Comparison of ENCODE assay signal across 9 cellular contexts in genomic region chr1:151512801-151513625, GRCh38. TPM values are rescaled to one million over a fixed set of nuclear protein-coding genes. Genes with fewer than 3 reads are reported as not detected.
DNase-seq lines count a peak whose midpoint lies in the region; ATAC-seq and TF ChIP-seq lines count a peak whose summit lies in the region.
"Had no signal": no experiment of that assay in that cellular context is flagged by ENCODE, and none has a peak within 500 bp of the region (broad histone marks: within the 10 kb centered on the region; RNA-seq: fewer than 3 reads in every experiment).

No MANE protein-coding gene starts in this region.

- peaks cover 0 to 2% of the 10 kb centered on the region in 2 donors for H3K36me3 Mint-ChIP-seq in CD4-positive, alpha-beta memory T cell
- H3K36me3 Mint-ChIP-seq: memory B cell had no signal

- no peak overlapping the region for H3K27ac ChIP-seq in CD4-positive, alpha-beta memory T cell (ENCODE audit: low read depth, low read length)
- peak overlapping the region; percentile 9; the same call in 1 of the 2 replicates for H3K27ac ChIP-seq in MM.1S (ENCODE audit: low read length)
- peak overlapping the region; percentile 96 to 97 for H3K27ac ChIP-seq in mucosa of rectum (ENCODE audit: low read depth in 2 of 2, low read length in 2 of 2)
- H3K27ac ChIP-seq in GM23248, result no peak overlapping the region

- DNase-seq in CD4-positive, alpha-beta memory T cell, result no peak
- DNase-seq in MM.1S (no peak), cerebellum (ENCODE audit: low spot score) (peak; percentile 26), GM23248 (no peak)

- POLR2A ChIA-PET in CD4-positive, alpha-beta memory T cell (lab: Charles Lee; ENCODE audit: partially characterized antibody), result no interaction called here

- TF ChIP-seq CTCF in MM.1S (IDR thresholded peaks at IDR 0.05; ENCODE audit: low read length), result no peak

- WGBS in GM23248 (ENCODE audit: low coverage in 1 of 2, low lambda C conversion rate in 2 of 2, missing lambda C conversion rate in 2 of 2), 2 experiments, result 29 to 54% methylated on average over 7 to 8 of the region's 8 CpGs

- H4K20me1 ChIP-seq in MM.1S (ENCODE audit: insufficient read depth, low read length) (no peaks in the 10 kb centered on the region), GM23248 (ENCODE audit: insufficient read depth) (no peaks in the 10 kb centered on the region)

- no peaks in the 10 kb centered on the region for H3K27me3 Mint-ChIP-seq in CD4-positive, alpha-beta memory T cell
- H3K27me3 Mint-ChIP-seq: memory B cell had no signal

- H3K27me3 ChIP-seq in CD4-positive, alpha-beta memory T cell (ENCODE audit: insufficient read depth, low read length), result no peaks in the 10 kb centered on the region
- H3K27me3 ChIP-seq in MM.1S (replicated peaks; ENCODE audit: insufficient read depth, low read length) (0 out of 2 replicates have a peak, but pooled peaks cover 9% of the 10 kb centered on the region), mucosa of rectum (ENCODE audit: control insufficient read depth in 2 of 2, insufficient read depth in 2 of 2, low read length in 2 of 2) (no peaks in the 10 kb centered on the region), GM23248 (replicated peaks; ENCODE audit: insufficient read depth) (peaks cover 70% of the 10 kb centered on the region)

- CTCF ChIA-PET in CD4-positive, alpha-beta memory T cell (lab: Charles Lee; ENCODE audit: partially characterized antibody), result no interaction called here

- H3K9me3 ChIP-seq in CD4-positive, alpha-beta memory T cell (ENCODE audit: control insufficient read depth in 1 of 2, low read length in 2 of 2), result no peaks in the 10 kb centered on the region
- H3K9me3 ChIP-seq in MM.1S (replicated peaks; ENCODE audit: insufficient read depth, low read length) (no peaks in the 10 kb centered on the region), mucosa of rectum (ENCODE audit: control insufficient read depth in 2 of 2, low read length in 2 of 2) (no peaks in the 10 kb centered on the region), GM23248 (ENCODE audit: low read depth) (no peaks in the 10 kb centered on the region)

- H3K4me3 Mint-ChIP-seq in CD4-positive, alpha-beta memory T cell, result peak overlapping the region in 7 of 8 donors; percentile 34 to 92 (median 54)

- H3K9me2 ChIP-seq in MM.1S (replicated peaks; ENCODE audit: insufficient read depth, low read length), result no peaks in the 10 kb centered on the region
- H3K9me2 ChIP-seq in GM23248 (ENCODE audit: insufficient read depth), result no peaks in the 10 kb centered on the region

- H3K9me3 Mint-ChIP-seq in CD4-positive, alpha-beta memory T cell, result no peaks in the 10 kb centered on the region
- H3K9me3 Mint-ChIP-seq: memory B cell had no signal

- H2AFZ ChIP-seq in MM.1S (ENCODE audit: low read length) (peak overlapping the region; percentile 29), GM23248 (no peak overlapping the region)

- H3K27ac Mint-ChIP-seq in CD4-positive, alpha-beta memory T cell, result peak overlapping the region in 3 of 7 donors; percentile 37 to 87 (median 71)
- H3K27ac Mint-ChIP-seq: memory B cell had no signal

- H3K4me2 ChIP-seq in MM.1S (ENCODE audit: low read depth, low read length) (peak overlapping the region; percentile 93), GM23248 (ENCODE audit: unreplicated experiment) (no peak overlapping the region)

- peaks cover 31% of the 10 kb centered on the region for H3K4me1 ChIP-seq in CD4-positive, alpha-beta memory T cell (ENCODE audit: insufficient read depth, low read length)
- peaks cover 24% of the 10 kb centered on the region for H3K4me1 ChIP-seq in MM.1S (ENCODE audit: low read length)
- peaks cover 42 to 43% of the 10 kb centered on the region in 2 donors for H3K4me1 ChIP-seq in mucosa of rectum (ENCODE audit: control insufficient read depth in 2 of 2, insufficient read depth in 2 of 2, low read length in 2 of 2)
- H3K4me1 ChIP-seq in GM23248 (ENCODE audit: insufficient read depth), result peaks cover 4% of the 10 kb centered on the region

- H3K4me3 ChIP-seq in CD4-positive, alpha-beta memory T cell (ENCODE audit: low read length in 2 of 2), result no peak overlapping the region
- no peak overlapping the region for H3K4me3 ChIP-seq in MM.1S (ENCODE audit: low read length)
- peak overlapping the region; percentile 75 to 90 for H3K4me3 ChIP-seq in mucosa of rectum (ENCODE audit: low read length in 2 of 2)
- no peak overlapping the region for H3K4me3 ChIP-seq in GM23248

- no peak for ATAC-seq in GM19455 (IDR thresholded peaks at IDR 0.05; ENCODE audit: unreplicated experiment)
- no peak for ATAC-seq in HG03520 (IDR thresholded peaks at IDR 0.05; ENCODE audit: unreplicated experiment)
- ATAC-seq in HG02885 (IDR thresholded peaks at IDR 0.05; ENCODE audit: poor library complexity, unreplicated experiment), result no peak

- no peak overlapping the region for H3K9ac ChIP-seq in MM.1S (ENCODE audit: low read length)
- peak overlapping the region; percentile 85 to 95 for H3K9ac ChIP-seq in mucosa of rectum (ENCODE audit: low read depth in 1 of 2, low read length in 2 of 2)
- H3K9ac ChIP-seq in GM23248, result no peak overlapping the region

- H3K36me3 ChIP-seq in CD4-positive, alpha-beta memory T cell (ENCODE audit: insufficient read depth, low read length), result no peaks in the 10 kb centered on the region
- H3K36me3 ChIP-seq in MM.1S (replicated peaks; ENCODE audit: insufficient read depth, low read length), result no peaks in the 10 kb centered on the region
- H3K36me3 ChIP-seq in mucosa of rectum (ENCODE audit: control insufficient read depth in 2 of 2, insufficient read depth in 2 of 2, low read length in 2 of 2), result no peaks in the 10 kb centered on the region
- no peaks in the 10 kb centered on the region for H3K36me3 ChIP-seq in GM23248 (ENCODE audit: low read depth)

- intact Hi-C loops in CD4-positive, alpha-beta memory T cell (cut with micrococcal nuclease), result loop anchor here (5.0 kb wide), 1 partner anchor 41 kb away; no protein-coding TSS in a partner anchor

- H3F3A ChIP-seq in MM.1S (ENCODE audit: insufficient read depth, low read length) (peaks cover 36% of the 10 kb centered on the region), GM23248 (ENCODE audit: insufficient read depth) (no peaks in the 10 kb centered on the region)

- in situ Hi-C loops in GM23248 (cut with MboI), result no loop called here

- H3K4me1 Mint-ChIP-seq in CD4-positive, alpha-beta memory T cell, result peaks cover 12 to 39% (median 24%) of the 10 kb centered on the region in 4 donors

- H3K79me2 ChIP-seq in MM.1S (ENCODE audit: low read length), result peaks cover 6% of the 10 kb centered on the region; the same call in 1 of the 2 replicates
- H3K79me2 ChIP-seq in GM23248 (ENCODE audit: insufficient read depth), result no peaks in the 10 kb centered on the region

RNA-seq across cellular contexts. Expression of gene CGN, which starts 1.8 kb away (rescaled TPM):
- total RNA-seq in CD4-positive, alpha-beta memory T cell, result 1 to 10 TPM in 1 of 2 experiments, under 1 TPM in 1; 0.81 to 1.4 TPM
- polyA plus RNA-seq in CD4-positive, alpha-beta memory T cell, result 1 to 10 TPM in 1 of 2 donors, not detected in 1; 1.0 TPM
- 4.6 TPM for total RNA-seq in cerebellum
- total RNA-seq in GM23248 (2014; rRNA removed; shearing (Covaris generic)), result not detected in 2 replicates
- polyA plus RNA-seq in GM23248 (2016; fragmentation: Nextera tagmentation; extraction: Ambion mirVana), result 0.06 TPM in 1 of 2 replicates, not detected in the other

RNA-seq across cellular contexts. Expression of gene TUFT1, which starts 27.1 kb away (rescaled TPM):
- 1 to 10 TPM; 3.5 to 4.4 TPM for total RNA-seq in CD4-positive, alpha-beta memory T cell
- polyA plus RNA-seq in CD4-positive, alpha-beta memory T cell, result 1 to 10 TPM; 5.0 to 5.3 TPM
- total RNA-seq in cerebellum, result 6.9 TPM
- 11.5 and 20.3 TPM in 2 replicates for total RNA-seq in GM23248 (2014; rRNA removed; shearing (Covaris generic))
- 19.2 and 20.5 TPM in 2 replicates for polyA plus RNA-seq in GM23248 (2016; fragmentation: Nextera tagmentation; extraction: Ambion mirVana)

RNA-seq across cellular contexts. Expression of gene POGZ, which starts 53.7 kb away (rescaled TPM):
- total RNA-seq in CD4-positive, alpha-beta memory T cell, result 100 to 1,000 TPM; 125 to 130 TPM
- polyA plus RNA-seq in CD4-positive, alpha-beta memory T cell, result 1 to 10 TPM in 1 of 2 donors, under 1 TPM in 1; 0.87 to 6.5 TPM
- 96.5 TPM for total RNA-seq in cerebellum
- total RNA-seq in GM23248 (2014; rRNA removed; shearing (Covaris generic)), result 14.7 and 14.9 TPM in 2 replicates
- 11.6 and 15.5 TPM in 2 replicates for polyA plus RNA-seq in GM23248 (2016; fragmentation: Nextera tagmentation; extraction: Ambion mirVana)

Comparison
In these comparisons a context has a peak if more than half of its experiments do, and no peak if none do; other contexts are left out.
1. H3K27ac ChIP-seq: peak in MM.1S (single experiment) and mucosa of rectum (2 of 2); none in CD4-positive, alpha-beta memory T cell (single experiment) and GM23248 (single experiment).
2. H3K4me3 ChIP-seq: peak in mucosa of rectum (2 of 2); none in CD4-positive, alpha-beta memory T cell (0 of 2), MM.1S (single experiment) and GM23248 (single experiment).
3. H3K9ac ChIP-seq: peak in mucosa of rectum (2 of 2); none in MM.1S (single experiment) and GM23248 (single experiment).